7 cellular contexts compared by ENCODE assay signal in the genomic region with DNA sequence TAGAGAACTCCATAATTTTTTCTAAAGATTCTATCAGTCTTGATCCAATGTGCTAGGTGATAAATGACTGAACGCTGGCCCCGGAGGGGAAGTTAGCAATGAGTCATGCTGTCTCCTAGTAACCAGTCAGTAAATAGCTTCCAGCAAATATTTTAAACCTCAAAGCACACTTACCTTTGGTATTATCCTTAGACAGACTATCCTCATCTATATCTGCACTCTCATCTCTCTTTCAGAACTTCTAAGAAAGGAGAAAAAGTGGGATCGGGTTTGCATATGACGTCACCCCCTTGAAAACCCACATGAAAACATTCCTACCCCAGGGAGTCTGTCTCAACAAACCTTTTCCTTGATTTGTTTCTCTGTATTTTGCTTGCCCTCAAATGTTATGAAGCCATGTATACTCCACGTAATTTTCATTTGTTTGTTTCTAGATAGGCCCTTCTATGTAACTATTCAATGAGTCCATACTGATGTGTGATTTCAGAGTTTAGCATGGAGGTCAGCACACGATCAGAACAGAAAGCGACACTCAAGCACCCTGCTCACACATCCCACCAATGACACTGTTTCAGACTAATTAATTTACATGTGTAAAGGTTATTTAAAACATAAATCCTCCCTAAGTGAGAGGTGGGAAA.
DNase-seq lines count a peak whose midpoint lies in the region; ATAC-seq and TF ChIP-seq lines count a peak whose summit lies in the region.

No MANE protein-coding gene starts in this region.

- H3K27ac ChIP-seq in fibroblast of lung (ENCODE audit: insufficient read depth, low read length): peak overlapping the region; percentile 28

- intact Hi-C loops in posterior cingulate gyrus (cut with DNase I): no loop called here

- in situ Hi-C loops in SK-MEL-5 (cut with HindIII; ENCODE audit: low pct_unique_long_range_greater_than_20kb, low sequenced_read_pairs): no loop called here

- DNase-seq in GM04503 (ENCODE audit: low read depth) (peak; percentile 56), HS-27A (ENCODE audit: low read depth) (peak; percentile 11), SK-MEL-5 (ENCODE audit: low read depth, low spot score) (peak; percentile 11), fibroblast of lung (ENCODE audit: low read depth in 2 of 2) (peak; percentile 80 to 96), pulmonary artery endothelial cell (ENCODE audit: low read depth, low spot score) (peak; percentile 87), posterior cingulate gyrus (no peak)

- H3K9ac ChIP-seq in fibroblast of lung (ENCODE audit: insufficient read depth, low read length): no peak overlapping the region

- no peaks in the 10 kb centered on the region for H3K79me2 ChIP-seq in fibroblast of lung (ENCODE audit: control insufficient read depth, insufficient read depth, low read length)

- H2AFZ ChIP-seq in fibroblast of lung (ENCODE audit: low read length): no peak overlapping the region

- H4K20me1 ChIP-seq in fibroblast of lung (ENCODE audit: control insufficient read depth, extremely low read depth, insufficient read depth, low read length): no peaks in the 10 kb centered on the region

- ATAC-seq in GM21360 (IDR thresholded peaks at IDR 0.05; ENCODE audit: unreplicated experiment): peak; percentile 76

- no peak for TF ChIP-seq CTCF in fibroblast of lung (conservative IDR thresholded peaks at IDR 0.05 in 1 of 2, IDR thresholded peaks at IDR 0.05 in 1 of 2; ENCODE audit: low read depth in 1 of 2, low read length in 2 of 2)

- no peaks in the 10 kb centered on the region for H3K9me3 ChIP-seq in fibroblast of lung (ENCODE audit: control insufficient read depth, insufficient read depth, low read depth, low read length)

- H3K27me3 ChIP-seq in fibroblast of lung (ENCODE audit: control insufficient read depth, insufficient read depth, low read length): no peaks in the 10 kb centered on the region

- no peak overlapping the region for H3K4me3 ChIP-seq in fibroblast of lung (replicated peaks in 1 of 4; ENCODE audit: control extremely low read depth in 1 of 4, insufficient read depth in 1 of 4, low read depth in 3 of 4, low read length in 4 of 4)

- peak overlapping the region; percentile 42 for H3K4me2 ChIP-seq in fibroblast of lung (ENCODE audit: extremely low read depth, insufficient read depth, low read length)

- no peaks in the 10 kb centered on the region for H3K36me3 ChIP-seq in fibroblast of lung (ENCODE audit: control insufficient read depth, insufficient read depth, low read length)

- peaks cover 2% of the 10 kb centered on the region for H3K4me1 ChIP-seq in fibroblast of lung (ENCODE audit: control insufficient read depth, extremely low read depth, insufficient read depth, low read length)

Comparison
In these comparisons a context has a peak if more than half of its experiments do, and no peak if none do; other contexts are left out.
1. DNase-seq: peak in GM04503 (single experiment), HS-27A (single experiment), SK-MEL-5 (single experiment), fibroblast of lung (2 of 2) and pulmonary artery endothelial cell (single experiment); none in posterior cingulate gyrus (0 of 10).